ENCODE assay signal across 9 cellular contexts in the genomic region with DNA sequence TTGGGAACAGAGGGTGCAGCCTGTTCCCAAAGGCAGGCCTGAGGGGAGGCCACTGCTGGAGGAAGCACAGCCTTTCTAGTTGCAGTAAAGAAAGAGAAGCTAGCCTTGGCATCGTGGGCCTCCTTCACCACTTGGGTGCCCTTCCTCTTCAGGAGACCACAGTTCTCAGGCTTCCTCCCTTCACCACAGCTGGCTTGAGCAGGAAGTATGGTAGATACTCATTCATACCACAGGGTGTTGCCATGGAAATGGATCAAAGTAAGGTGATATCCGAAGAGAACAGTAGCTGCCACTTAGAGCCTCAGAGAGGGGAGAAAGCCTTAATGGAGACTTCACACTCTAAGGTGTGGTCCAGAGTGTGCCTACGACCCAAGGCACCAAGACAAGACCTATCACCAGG.
DNase-seq lines count a peak whose midpoint lies in the region; ATAC-seq and TF ChIP-seq lines count a peak whose summit lies in the region.
"Had no signal": no experiment of that assay in that cellular context is flagged by ENCODE, and none has a peak within 500 bp of the region (broad histone marks: within the 10 kb centered on the region; RNA-seq: fewer than 3 reads in every experiment).

No MANE protein-coding gene starts in this region.

- H3K79me2 ChIP-seq in OCI-LY3 (ENCODE audit: low read length): peaks cover 45% of the 10 kb centered on the region

- no peaks in the 10 kb centered on the region for H3K36me3 Mint-ChIP-seq in activated naive CD8-positive, alpha-beta T cell treated with anti-CD3 and anti-CD28 coated beads, Interleukin-2, amount 50 U/mL, for 24 hours (ENCODE audit: low read depth)

- DNase-seq in activated naive CD8-positive, alpha-beta T cell treated with anti-CD3 and anti-CD28 coated beads, Interleukin-2, amount 50 U/mL, for 24 hours: peak; percentile 41
- DNase-seq in NK-92 treated with Interleukin-12 subunit alpha and Interleukin-12 subunit beta, amount 100 ng/mL, for 24 hours (lab: John Stamatoyannopoulos, UW): no peak
- DNase-seq in cerebellum (ENCODE audit: low spot score) (no peak), left lobe of liver (ENCODE audit: low spot score) (no peak), ACHN (no peak)

- H3K27ac ChIP-seq in OCI-LY3 (ENCODE audit: low read length): peak overlapping the region; percentile 100
- H3K27ac ChIP-seq: epithelial cell of prostate had no signal

- ATAC-seq in GM18868 (IDR thresholded peaks at IDR 0.05; ENCODE audit: unreplicated experiment) (peak; percentile 61), HG02870 (IDR thresholded peaks at IDR 0.05; ENCODE audit: unreplicated experiment) (peak; percentile 43), left lobe of liver (no peak)
- peak; percentile 91 for ATAC-seq in activated naive CD8-positive, alpha-beta T cell treated with anti-CD3 and anti-CD28 coated beads, Interleukin-2, amount 50 U/mL, for 24 hours

- H3K36me3 ChIP-seq in OCI-LY3 (replicated peaks; ENCODE audit: low read depth, low read length): no peaks in the 10 kb centered on the region

- H3K27ac Mint-ChIP-seq in activated naive CD8-positive, alpha-beta T cell treated with anti-CD3 and anti-CD28 coated beads, Interleukin-2, amount 50 U/mL, for 24 hours: peak overlapping the region; percentile 78

- peak overlapping the region; percentile 63 for H2AFZ ChIP-seq in OCI-LY3 (ENCODE audit: low read depth, low read length)

- H3K9ac ChIP-seq in OCI-LY3 (ENCODE audit: low read length): peak overlapping the region; percentile 55

- H4K20me1 ChIP-seq in OCI-LY3 (ENCODE audit: insufficient read depth, low read length): no peaks in the 10 kb centered on the region

- H3K4me2 ChIP-seq in OCI-LY3 (ENCODE audit: low read length): peak overlapping the region; percentile 84

- peaks cover 4% of the 10 kb centered on the region for H3K9me3 Mint-ChIP-seq in activated naive CD8-positive, alpha-beta T cell treated with anti-CD3 and anti-CD28 coated beads, Interleukin-2, amount 50 U/mL, for 24 hours

- peak overlapping the region; percentile 57 for H3K4me3 ChIP-seq in OCI-LY3 (ENCODE audit: low read length)

- H3K4me1 ChIP-seq in OCI-LY3 (ENCODE audit: low read length): peaks cover 61% of the 10 kb centered on the region

- peak overlapping the region; percentile 55 for H3K4me3 Mint-ChIP-seq in activated naive CD8-positive, alpha-beta T cell treated with anti-CD3 and anti-CD28 coated beads, Interleukin-2, amount 50 U/mL, for 24 hours

- H3K27me3 ChIP-seq in OCI-LY3 (ENCODE audit: low read depth, low read length): no peaks in the 10 kb centered on the region

- H3K9me3 ChIP-seq in OCI-LY3 (ENCODE audit: insufficient read depth, low read length): no peaks in the 10 kb centered on the region

- H3K4me1 Mint-ChIP-seq in activated naive CD8-positive, alpha-beta T cell treated with anti-CD3 and anti-CD28 coated beads, Interleukin-2, amount 50 U/mL, for 24 hours: peaks cover 63% of the 10 kb centered on the region

- H3K27me3 Mint-ChIP-seq in activated naive CD8-positive, alpha-beta T cell treated with anti-CD3 and anti-CD28 coated beads, Interleukin-2, amount 50 U/mL, for 24 hours: no peaks in the 10 kb centered on the region

- in situ Hi-C loops in ACHN (cut with HindIII; ENCODE audit: low pct_ligation_motif_present, low pct_unique_long_range_greater_than_20kb, low sequenced_read_pairs): no loop called here

- TF ChIP-seq CTCF in OCI-LY3 (IDR thresholded peaks at IDR 0.05; ENCODE audit: low read depth, low read length): no peak
